Comparison of ENCODE assay signal across 1 cellular context in genomic region chr10:74511051-74511450, GRCh38.
TF ChIP-seq lines count a peak whose summit lies in the region.

No MANE protein-coding gene starts in this region.

TF ChIP-seq in HEK293, 187 proteins besides CTCF, POLR2A, EP300 and RAD21 (continued from another document):
- TF ChIP-seq ZNF274 (IDR thresholded peaks at IDR 0.05; ENCODE audit: low read length) (no peak), ZNF274 (tag by site-specific recombination; IDR thresholded peaks at IDR 0.05; ENCODE audit: borderline replicate concordance) (no peak), ZNF280D (tag by site-specific recombination; IDR thresholded peaks at IDR 0.05) (peak; percentile 95), SETDB1 (IDR thresholded peaks at IDR 0.05; ENCODE audit: insufficient read length, low read length) (peak; percentile 40), ZFP37 (tag by site-specific recombination; IDR thresholded peaks at IDR 0.05) (no peak)
